18 cellular contexts compared by ENCODE assay signal in the genomic region with DNA sequence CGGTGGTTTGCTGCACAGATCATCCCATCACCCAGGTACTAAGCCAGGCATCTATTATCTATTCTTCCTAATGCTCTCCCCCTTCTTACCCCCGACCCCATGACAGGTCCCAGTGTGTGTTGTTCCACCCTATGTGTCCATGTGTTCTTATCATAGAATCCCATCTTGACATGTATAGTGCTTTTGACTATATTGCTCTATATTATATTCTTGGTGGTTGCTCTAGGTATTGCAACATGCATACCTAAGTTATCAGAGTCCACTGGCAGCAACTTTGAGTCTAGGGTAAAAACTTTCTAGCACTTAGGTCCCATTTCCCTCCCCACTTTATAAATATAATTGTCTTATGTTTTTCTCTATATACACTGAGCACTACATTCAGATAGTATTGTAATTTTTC.
A peak's percentile ranks its signal among the peaks of the same experiment; 100 is the strongest.
DNase-seq lines count a peak whose midpoint lies in the region; ATAC-seq, FAIRE-seq and TF ChIP-seq lines count a peak whose summit lies in the region.
"Had no signal": no experiment of that assay in that cellular context is flagged by ENCODE, and none has a peak within 500 bp of the region (broad histone marks: within the 10 kb centered on the region; RNA-seq: fewer than 3 reads in every experiment).

No MANE protein-coding gene starts in this region.

- H2AFZ ChIP-seq in MM.1S (ENCODE audit: low read length): no peak overlapping the region
- H2AFZ ChIP-seq in astrocyte (ENCODE audit: low read depth, low read length): no peak overlapping the region
- H2AFZ ChIP-seq: GM23338 had no signal

- no peak overlapping the region for H3K27ac ChIP-seq in A549
- no peak overlapping the region for H3K27ac ChIP-seq in MM.1S (ENCODE audit: low read length)
- no peak overlapping the region for H3K27ac ChIP-seq in astrocyte (ENCODE audit: low read depth, low read length)
- H3K27ac ChIP-seq in coronary artery: no peak overlapping the region
- H3K27ac ChIP-seq: BLaER1 treated with 17β-estradiol and CSF1 and Interleukin-3, amounts not matched to agents 10 nM and 100 nM had no signal

- no peaks in the 10 kb centered on the region for H3F3A ChIP-seq in MM.1S (ENCODE audit: insufficient read depth, low read length)

- 0% methylated on average over 2 of the region's 2 CpGs for WGBS in A549 (ENCODE audit: missing lambda C conversion rate)

- TF ChIP-seq EP300 in A549 (IDR thresholded peaks at IDR 0.05): no peak

- H3K4me1 ChIP-seq in A549 (no peaks in the 10 kb centered on the region), MM.1S (ENCODE audit: low read length) (no peaks in the 10 kb centered on the region), astrocyte (ENCODE audit: insufficient read depth, low read length) (no peaks in the 10 kb centered on the region)

- 0 out of 6 replicates have a peak, but pooled peaks of 1 of the 2 experiments have one; percentile 42 for ATAC-seq in A549
- ATAC-seq in HG03565 (IDR thresholded peaks at IDR 0.05; ENCODE audit: unreplicated experiment): no peak
- ATAC-seq: GM23338, HepG2 had no signal

- H3K79me2 ChIP-seq in MM.1S (ENCODE audit: low read length): no peaks in the 10 kb centered on the region
- H3K79me2 ChIP-seq in astrocyte (ENCODE audit: insufficient read depth, low read length): no peaks in the 10 kb centered on the region

- H3K4me3 ChIP-seq in A549 (no peak overlapping the region), MM.1S (ENCODE audit: low read length) (no peak overlapping the region), astrocyte (ENCODE audit: insufficient read depth, low read depth, low read length) (no peak overlapping the region), coronary artery (no peak overlapping the region)
- H3K4me3 ChIP-seq: BLaER1 treated with 17β-estradiol and CSF1 and Interleukin-3, amounts not matched to agents 10 nM and 100 nM; GM23338 had no signal

- POLR2A ChIA-PET in A549 (lab: Yijun Ruan, JAX): no interaction called here

- H4K20me1 ChIP-seq in MM.1S (ENCODE audit: insufficient read depth, low read length) (no peaks in the 10 kb centered on the region), astrocyte (ENCODE audit: insufficient read depth, low read length) (no peaks in the 10 kb centered on the region)
- H4K20me1 ChIP-seq: BLaER1 treated with 17β-estradiol and CSF1 and Interleukin-3, amounts not matched to agents 10 nM and 100 nM had no signal

- H3K4me1 Mint-ChIP-seq in astrocyte (ENCODE audit: low read depth, unreplicated experiment) (no peaks in the 10 kb centered on the region), mesothelial cell of epicardium (no peaks in the 10 kb centered on the region)
- H3K4me1 Mint-ChIP-seq: GM23338 had no signal

- no peaks in the 10 kb centered on the region for H3K9me3 Mint-ChIP-seq in astrocyte (ENCODE audit: unreplicated experiment)
- peaks cover 26% of the 10 kb centered on the region for H3K9me3 Mint-ChIP-seq in mesothelial cell of epicardium
- H3K9me3 Mint-ChIP-seq: CD4-positive, alpha-beta T cell had no signal

- no peak for TF ChIP-seq RAD21 in A549 (conservative IDR thresholded peaks at IDR 0.05 in 1 of 2, IDR thresholded peaks at IDR 0.05 in 1 of 2)

- no peaks in the 10 kb centered on the region for H3K27me3 Mint-ChIP-seq in astrocyte (ENCODE audit: low read depth, unreplicated experiment)
- no peaks in the 10 kb centered on the region for H3K27me3 Mint-ChIP-seq in mesothelial cell of epicardium (ENCODE audit: low read depth)
- H3K27me3 Mint-ChIP-seq: CD4-positive, alpha-beta T cell had no signal

- no peaks in the 10 kb centered on the region for H3K9me2 ChIP-seq in MM.1S (replicated peaks; ENCODE audit: insufficient read depth, low read length)

- TF ChIP-seq POLR2A in A549 (IDR thresholded peaks at IDR 0.05; ENCODE audit: low read length): no peak

- H3K27ac Mint-ChIP-seq in astrocyte (ENCODE audit: unreplicated experiment): no peak overlapping the region
- H3K27ac Mint-ChIP-seq in mesothelial cell of epicardium: no peak overlapping the region
- H3K27ac Mint-ChIP-seq: CD4-positive, alpha-beta T cell; GM23338 had no signal

- FAIRE-seq in A549 (lab: Jason Lieb, UNC) (peak; percentile 61), astrocyte (lab: Jason Lieb, UNC) (peak; percentile 39)
- FAIRE-seq: HepG2, HTR-8/SVneo had no signal

- DNase-seq in A549 (ENCODE audit: low read depth in 1 of 2, low spot score in 1 of 2): no peak
- DNase-seq in MM.1S: no peak
- DNase-seq in astrocyte (ENCODE audit: low read depth): no peak
- no peak for DNase-seq in mesothelial cell of epicardium (ENCODE audit: low spot score in 2 of 2, unreplicated experiment in 2 of 2)
- no peak for DNase-seq in NCI-H345 treated with DMSO at 0.1 percent for 48 hours (lab: John Stamatoyannopoulos, UW; ENCODE audit: unreplicated experiment)
- no peak for DNase-seq in COLO829 (ENCODE audit: low spot score)
- no peak for DNase-seq in coronary artery (ENCODE audit: low spot score)
- DNase-seq: 8988T; ACHN; CD4-positive, alpha-beta T cell; DND-41; GDM1; H7 had no signal

- no peak for TF ChIP-seq CTCF in A549 (IDR thresholded peaks at IDR 0.05)
- TF ChIP-seq CTCF in MM.1S (IDR thresholded peaks at IDR 0.05; ENCODE audit: low read length): peak; percentile 7; the same call in 1 of the 2 replicates
- TF ChIP-seq CTCF in astrocyte (IDR thresholded peaks at IDR 0.05; ENCODE audit: insufficient read depth, low read depth, low read length): no peak
- TF ChIP-seq CTCF in mesothelial cell of epicardium (IDR thresholded peaks at IDR 0.05; ENCODE audit: unreplicated experiment): peak; percentile 25
- TF ChIP-seq CTCF in coronary artery (IDR thresholded peaks at IDR 0.05): no peak

- no peaks in the 10 kb centered on the region for H3K36me3 ChIP-seq in MM.1S (replicated peaks; ENCODE audit: insufficient read depth, low read length)
- no peaks in the 10 kb centered on the region for H3K36me3 ChIP-seq in astrocyte (ENCODE audit: insufficient read depth, low read length)
- H3K36me3 ChIP-seq: BLaER1 treated with 17β-estradiol and CSF1 and Interleukin-3, amounts not matched to agents 10 nM and 100 nM had no signal

- H3K9ac ChIP-seq in MM.1S (ENCODE audit: low read length) (no peak overlapping the region), astrocyte (ENCODE audit: low read length) (no peak overlapping the region)
- H3K9ac ChIP-seq: BLaER1 treated with 17β-estradiol and CSF1 and Interleukin-3, amounts not matched to agents 10 nM and 100 nM had no signal

- no peak overlapping the region for H3K4me2 ChIP-seq in A549
- no peak overlapping the region for H3K4me2 ChIP-seq in MM.1S (ENCODE audit: low read depth, low read length)
- H3K4me2 ChIP-seq in astrocyte (ENCODE audit: low read length): no peak overlapping the region
- H3K4me2 ChIP-seq: BLaER1 treated with 17β-estradiol and CSF1 and Interleukin-3, amounts not matched to agents 10 nM and 100 nM; GM23338 had no signal

- H3K4me3 Mint-ChIP-seq in astrocyte (ENCODE audit: unreplicated experiment): no peak overlapping the region
- no peak overlapping the region for H3K4me3 Mint-ChIP-seq in mesothelial cell of epicardium
- H3K4me3 Mint-ChIP-seq: CD4-positive, alpha-beta T cell; GM23338 had no signal

- H3K9me3 ChIP-seq in A549 (no peaks in the 10 kb centered on the region), MM.1S (replicated peaks; ENCODE audit: insufficient read depth, low read length) (no peaks in the 10 kb centered on the region), astrocyte (ENCODE audit: insufficient read depth, low read depth, low read length) (no peaks in the 10 kb centered on the region)
- H3K9me3 ChIP-seq: BLaER1 treated with 17β-estradiol and CSF1 and Interleukin-3, amounts not matched to agents 10 nM and 100 nM had no signal

- H3K27me3 ChIP-seq in MM.1S (replicated peaks; ENCODE audit: insufficient read depth, low read length): no peaks in the 10 kb centered on the region
- H3K27me3 ChIP-seq in astrocyte (ENCODE audit: insufficient read depth, low read length): no peaks in the 10 kb centered on the region

- H3K36me3 Mint-ChIP-seq in astrocyte (ENCODE audit: low read depth, unreplicated experiment) (no peaks in the 10 kb centered on the region), mesothelial cell of epicardium (no peaks in the 10 kb centered on the region)

- CTCF ChIA-PET in A549 (lab: Yijun Ruan, JAX): no interaction called here

TF ChIP-seq in A549, 52 proteins besides CTCF, POLR2A, EP300 and RAD21:
- TF ChIP-seq GATA3 (IDR thresholded peaks at IDR 0.05; ENCODE audit: borderline replicate concordance) (no peak), EHF (CRISPR knock-in tag; IDR thresholded peaks at IDR 0.05) (no peak), HOXB5 (CRISPR knock-in tag; IDR thresholded peaks at IDR 0.05) (no peak), FOXS1 (CRISPR knock-in tag; IDR thresholded peaks at IDR 0.05) (no peak), HOXA7 (CRISPR knock-in tag; IDR thresholded peaks at IDR 0.05) (no peak), JUNB (IDR thresholded peaks at IDR 0.05) (no peak), PHF8 (IDR thresholded peaks at IDR 0.05; ENCODE audit: borderline replicate concordance, low read depth) (no peak)
- TF ChIP-seq, protein P1, sequence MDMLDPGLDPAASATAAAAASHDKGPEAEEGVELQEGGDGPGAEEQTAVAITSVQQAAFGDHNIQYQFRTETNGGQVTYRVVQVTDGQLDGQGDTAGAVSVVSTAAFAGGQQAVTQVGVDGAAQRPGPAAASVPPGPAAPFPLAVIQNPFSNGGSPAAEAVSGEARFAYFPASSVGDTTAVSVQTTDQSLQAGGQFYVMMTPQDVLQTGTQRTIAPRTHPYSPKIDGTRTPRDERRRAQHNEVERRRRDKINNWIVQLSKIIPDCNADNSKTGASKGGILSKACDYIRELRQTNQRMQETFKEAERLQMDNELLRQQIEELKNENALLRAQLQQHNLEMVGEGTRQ (IDR thresholded peaks at IDR 0.05): no peak

Comparison
In these comparisons a context has a peak if more than half of its experiments do, and no peak if none do; other contexts are left out.
1. CTCF ChIP-seq: peak in MM.1S (single experiment) and mesothelial cell of epicardium (single experiment); none in A549 (single experiment), astrocyte (single experiment) and coronary artery (single experiment).